6 cellular contexts compared by ENCODE assay signal in genomic region chr5:29992248-29992647, GRCh38.
"Had no signal": no experiment of that assay in that cellular context is flagged by ENCODE, and none has a peak within 500 bp of the region (broad histone marks: within the 10 kb centered on the region; RNA-seq: fewer than 3 reads in every experiment).

No MANE protein-coding gene starts in this region.

- DNase-seq: IMR-90, KBM-7, KG1 had no signal

- H3K27ac ChIP-seq: HL-60, KMS-11 had no signal

- H3K4me2 ChIP-seq: KMS-11 had no signal

- FAIRE-seq: HTR-8/SVneo had no signal

- H3K9ac ChIP-seq: KMS-11 had no signal
